8 cellular contexts compared by ENCODE assay signal in genomic region chr16:9256196-9256595, GRCh38.
DNase-seq lines count a peak whose midpoint lies in the region; ATAC-seq lines count a peak whose summit lies in the region.

No MANE protein-coding gene starts in this region.

- ATAC-seq in left colon: peak; percentile 33
- no peak for ATAC-seq in HG02973 (IDR thresholded peaks at IDR 0.05; ENCODE audit: unreplicated experiment)
- no peak for ATAC-seq in HG02588 (IDR thresholded peaks at IDR 0.05; ENCODE audit: unreplicated experiment)

- intact Hi-C loops in left colon (cut with DNase I, micrococcal nuclease): no loop called here

- no peaks in the 10 kb centered on the region for H3K27me3 Mint-ChIP-seq in T-helper 2 cell treated with Interferon-gamma antibody and Interleukin-4, amounts not matched to agents 5 μg/mL and 100 μg/mL, for 36 hours (ENCODE audit: low read depth)

- no peak overlapping the region for H3K27ac Mint-ChIP-seq in T-helper 2 cell treated with Interferon-gamma antibody and Interleukin-4, amounts not matched to agents 5 μg/mL and 100 μg/mL, for 36 hours

- H3K36me3 Mint-ChIP-seq in T-helper 2 cell treated with Interferon-gamma antibody and Interleukin-4, amounts not matched to agents 5 μg/mL and 100 μg/mL, for 36 hours (ENCODE audit: low read depth): no peaks in the 10 kb centered on the region

- in situ Hi-C loops in Caki2 (cut with HindIII; ENCODE audit: low pct_unique_long_range_greater_than_20kb, low sequenced_read_pairs): no loop called here

- no peak overlapping the region for H3K4me3 Mint-ChIP-seq in T-helper 2 cell treated with Interferon-gamma antibody and Interleukin-4, amounts not matched to agents 5 μg/mL and 100 μg/mL, for 36 hours

- H3K4me1 Mint-ChIP-seq in T-helper 2 cell treated with Interferon-gamma antibody and Interleukin-4, amounts not matched to agents 5 μg/mL and 100 μg/mL, for 36 hours (ENCODE audit: low read depth): no peaks in the 10 kb centered on the region

- DNase-seq in Caki2 (ENCODE audit: low read depth) (peak; percentile 12), GM19240 (ENCODE audit: insufficient read length, low spot score) (peak; percentile 34), left colon (peak in 1 of 2 donors; percentile 48), NCI-H1092 (lab: John Stamatoyannopoulos, UW) (no peak), epidermal melanocyte (ENCODE audit: insufficient read length, low spot score) (no peak)
- peak; percentile 5 for DNase-seq in T-helper 2 cell treated with Interferon-gamma antibody and Interleukin-4, amounts not matched to agents 5 μg/mL and 100 μg/mL, for 36 hours (ENCODE audit: low spot score)

- H3K9me3 Mint-ChIP-seq in T-helper 2 cell treated with Interferon-gamma antibody and Interleukin-4, amounts not matched to agents 5 μg/mL and 100 μg/mL, for 36 hours: no peaks in the 10 kb centered on the region

Comparison
In these comparisons a context has a peak if more than half of its experiments do, and no peak if none do; other contexts are left out.
1. DNase-seq: peak in Caki2 (single experiment), GM19240 (single experiment) and T-helper 2 cell treated with Interferon-gamma antibody and Interleukin-4, amounts not matched to agents 5 μg/mL and 100 μg/mL, for 36 hours (single experiment); none in NCI-H1092 (single experiment) and epidermal melanocyte (single experiment).